1 cellular context compared by ENCODE assay signal in the genomic region with DNA sequence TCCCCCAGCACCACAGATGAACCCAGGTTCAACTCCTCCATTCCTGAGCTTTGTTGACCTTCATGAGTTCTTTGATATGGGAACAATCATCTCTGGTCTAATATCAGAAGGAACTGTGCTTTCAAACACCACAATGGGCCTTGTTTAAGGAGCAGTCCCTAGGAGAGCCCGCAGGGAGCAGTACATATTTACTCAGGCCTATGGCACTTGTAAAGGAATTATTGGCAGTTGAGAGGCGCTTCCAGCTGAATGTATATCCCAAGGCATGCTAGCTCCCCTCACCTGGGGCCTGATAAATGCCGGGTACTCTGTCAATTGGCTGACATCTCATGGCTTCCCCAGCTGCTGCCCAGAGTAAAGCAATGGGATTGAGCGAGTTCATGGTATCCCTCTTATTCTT.
TF ChIP-seq lines count a peak whose summit lies in the region.

No MANE protein-coding gene starts in this region.

TF ChIP-seq in HepG2, 621 proteins besides CTCF, POLR2A, EP300 and RAD21 (continued from another document and continues in another):
- TF ChIP-seq DMAP1 (CRISPR knock-in tag; IDR thresholded peaks at IDR 0.05) (no peak), NFRKB (IDR thresholded peaks at IDR 0.05) (no peak), MBNL3 (CRISPR knock-in tag; conservative IDR thresholded peaks at IDR 0.05) (no peak), CBX2 (IDR thresholded peaks at IDR 0.05; ENCODE audit: low read depth, low read length) (no peak), CBX2 (CRISPR knock-in tag; IDR thresholded peaks at IDR 0.05; ENCODE audit: low read depth) (no peak), ZNF263 (CRISPR knock-in tag; IDR thresholded peaks at IDR 0.05) (no peak), YY1 (IDR thresholded peaks at IDR 0.05; ENCODE audit: insufficient read depth, insufficient replicate concordance, low read depth, low read length) (no peak), ZFY (CRISPR knock-in tag; IDR thresholded peaks at IDR 0.05) (peak; percentile 37; the same call in 1 of the 2 replicates), ELF4 (CRISPR knock-in tag; IDR thresholded peaks at IDR 0.05; ENCODE audit: borderline replicate concordance) (no peak), FOXA1 (IDR thresholded peaks at IDR 0.05) (no peak), FOXA1 (CRISPR knock-in tag; IDR thresholded peaks at IDR 0.05) (peak; percentile 88), TEAD2 (CRISPR knock-in tag; IDR thresholded peaks at IDR 0.05) (no peak), ZBTB3 (CRISPR knock-in tag; IDR thresholded peaks at IDR 0.05; ENCODE audit: borderline replicate concordance, low read depth) (no peak), ZNF337 (CRISPR knock-in tag; IDR thresholded peaks at IDR 0.05; ENCODE audit: borderline replicate concordance, low read depth) (no peak), MED13 (CRISPR knock-in tag; IDR thresholded peaks at IDR 0.05) (no peak), CCAR2 (optimal IDR thresholded peaks at IDR 0.05; ENCODE audit: low read depth, low read length) (no peak), RARA (CRISPR knock-in tag; IDR thresholded peaks at IDR 0.05) (0 out of 2 replicates have a peak, but pooled peaks have one; percentile 35), SOX6 (IDR thresholded peaks at IDR 0.05) (no peak), SOX6 (CRISPR knock-in tag; IDR thresholded peaks at IDR 0.05) (peak; percentile 39; the same call in 1 of the 2 replicates), MIXL1 (CRISPR knock-in tag; IDR thresholded peaks at IDR 0.05) (peak; percentile 71; the same call in 1 of the 2 replicates), ZNF484 (CRISPR knock-in tag; IDR thresholded peaks at IDR 0.05; ENCODE audit: borderline replicate concordance, low read depth) (no peak), TBX2 (CRISPR knock-in tag; IDR thresholded peaks at IDR 0.05; ENCODE audit: borderline replicate concordance) (0 out of 2 replicates have a peak, but pooled peaks have one; percentile 47), AGO2 (optimal IDR thresholded peaks at IDR 0.05; ENCODE audit: low read depth, low read length) (no peak), XRCC5 (optimal IDR thresholded peaks at IDR 0.05; ENCODE audit: low read length) (peak; percentile 40), SIX1 (CRISPR knock-in tag; IDR thresholded peaks at IDR 0.05; ENCODE audit: borderline replicate concordance) (no peak), ZNF616 (CRISPR knock-in tag; IDR thresholded peaks at IDR 0.05; ENCODE audit: low read depth) (no peak)
- TF ChIP-seq, protein P1, sequence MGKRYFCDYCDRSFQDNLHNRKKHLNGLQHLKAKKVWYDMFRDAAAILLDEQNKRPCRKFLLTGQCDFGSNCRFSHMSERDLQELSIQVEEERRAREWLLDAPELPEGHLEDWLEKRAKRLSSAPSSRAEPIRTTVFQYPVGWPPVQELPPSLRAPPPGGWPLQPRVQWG (CRISPR knock-in tag; IDR thresholded peaks at IDR 0.05; ENCODE audit: borderline replicate concordance, low read depth), result no peak
- TF ChIP-seq, protein P2, sequence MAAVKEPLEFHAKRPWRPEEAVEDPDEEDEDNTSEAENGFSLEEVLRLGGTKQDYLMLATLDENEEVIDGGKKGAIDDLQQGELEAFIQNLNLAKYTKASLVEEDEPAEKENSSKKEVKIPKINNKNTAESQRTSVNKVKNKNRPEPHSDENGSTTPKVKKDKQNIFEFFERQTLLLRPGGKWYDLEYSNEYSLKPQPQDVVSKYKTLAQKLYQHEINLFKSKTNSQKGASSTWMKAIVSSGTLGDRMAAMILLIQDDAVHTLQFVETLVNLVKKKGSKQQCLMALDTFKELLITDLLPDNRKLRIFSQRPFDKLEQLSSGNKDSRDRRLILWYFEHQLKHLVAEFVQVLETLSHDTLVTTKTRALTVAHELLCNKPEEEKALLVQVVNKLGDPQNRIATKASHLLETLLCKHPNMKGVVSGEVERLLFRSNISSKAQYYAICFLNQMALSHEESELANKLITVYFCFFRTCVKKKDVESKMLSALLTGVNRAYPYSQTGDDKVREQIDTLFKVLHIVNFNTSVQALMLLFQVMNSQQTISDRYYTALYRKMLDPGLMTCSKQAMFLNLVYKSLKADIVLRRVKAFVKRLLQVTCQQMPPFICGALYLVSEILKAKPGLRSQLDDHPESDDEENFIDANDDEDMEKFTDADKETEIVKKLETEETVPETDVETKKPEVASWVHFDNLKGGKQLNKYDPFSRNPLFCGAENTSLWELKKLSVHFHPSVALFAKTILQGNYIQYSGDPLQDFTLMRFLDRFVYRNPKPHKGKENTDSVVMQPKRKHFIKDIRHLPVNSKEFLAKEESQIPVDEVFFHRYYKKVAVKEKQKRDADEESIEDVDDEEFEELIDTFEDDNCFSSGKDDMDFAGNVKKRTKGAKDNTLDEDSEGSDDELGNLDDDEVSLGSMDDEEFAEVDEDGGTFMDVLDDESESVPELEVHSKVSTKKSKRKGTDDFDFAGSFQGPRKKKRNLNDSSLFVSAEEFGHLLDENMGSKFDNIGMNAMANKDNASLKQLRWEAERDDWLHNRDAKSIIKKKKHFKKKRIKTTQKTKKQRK (IDR thresholded peaks at IDR 0.05; ENCODE audit: low read length), result no peak
- TF ChIP-seq, protein P3, sequence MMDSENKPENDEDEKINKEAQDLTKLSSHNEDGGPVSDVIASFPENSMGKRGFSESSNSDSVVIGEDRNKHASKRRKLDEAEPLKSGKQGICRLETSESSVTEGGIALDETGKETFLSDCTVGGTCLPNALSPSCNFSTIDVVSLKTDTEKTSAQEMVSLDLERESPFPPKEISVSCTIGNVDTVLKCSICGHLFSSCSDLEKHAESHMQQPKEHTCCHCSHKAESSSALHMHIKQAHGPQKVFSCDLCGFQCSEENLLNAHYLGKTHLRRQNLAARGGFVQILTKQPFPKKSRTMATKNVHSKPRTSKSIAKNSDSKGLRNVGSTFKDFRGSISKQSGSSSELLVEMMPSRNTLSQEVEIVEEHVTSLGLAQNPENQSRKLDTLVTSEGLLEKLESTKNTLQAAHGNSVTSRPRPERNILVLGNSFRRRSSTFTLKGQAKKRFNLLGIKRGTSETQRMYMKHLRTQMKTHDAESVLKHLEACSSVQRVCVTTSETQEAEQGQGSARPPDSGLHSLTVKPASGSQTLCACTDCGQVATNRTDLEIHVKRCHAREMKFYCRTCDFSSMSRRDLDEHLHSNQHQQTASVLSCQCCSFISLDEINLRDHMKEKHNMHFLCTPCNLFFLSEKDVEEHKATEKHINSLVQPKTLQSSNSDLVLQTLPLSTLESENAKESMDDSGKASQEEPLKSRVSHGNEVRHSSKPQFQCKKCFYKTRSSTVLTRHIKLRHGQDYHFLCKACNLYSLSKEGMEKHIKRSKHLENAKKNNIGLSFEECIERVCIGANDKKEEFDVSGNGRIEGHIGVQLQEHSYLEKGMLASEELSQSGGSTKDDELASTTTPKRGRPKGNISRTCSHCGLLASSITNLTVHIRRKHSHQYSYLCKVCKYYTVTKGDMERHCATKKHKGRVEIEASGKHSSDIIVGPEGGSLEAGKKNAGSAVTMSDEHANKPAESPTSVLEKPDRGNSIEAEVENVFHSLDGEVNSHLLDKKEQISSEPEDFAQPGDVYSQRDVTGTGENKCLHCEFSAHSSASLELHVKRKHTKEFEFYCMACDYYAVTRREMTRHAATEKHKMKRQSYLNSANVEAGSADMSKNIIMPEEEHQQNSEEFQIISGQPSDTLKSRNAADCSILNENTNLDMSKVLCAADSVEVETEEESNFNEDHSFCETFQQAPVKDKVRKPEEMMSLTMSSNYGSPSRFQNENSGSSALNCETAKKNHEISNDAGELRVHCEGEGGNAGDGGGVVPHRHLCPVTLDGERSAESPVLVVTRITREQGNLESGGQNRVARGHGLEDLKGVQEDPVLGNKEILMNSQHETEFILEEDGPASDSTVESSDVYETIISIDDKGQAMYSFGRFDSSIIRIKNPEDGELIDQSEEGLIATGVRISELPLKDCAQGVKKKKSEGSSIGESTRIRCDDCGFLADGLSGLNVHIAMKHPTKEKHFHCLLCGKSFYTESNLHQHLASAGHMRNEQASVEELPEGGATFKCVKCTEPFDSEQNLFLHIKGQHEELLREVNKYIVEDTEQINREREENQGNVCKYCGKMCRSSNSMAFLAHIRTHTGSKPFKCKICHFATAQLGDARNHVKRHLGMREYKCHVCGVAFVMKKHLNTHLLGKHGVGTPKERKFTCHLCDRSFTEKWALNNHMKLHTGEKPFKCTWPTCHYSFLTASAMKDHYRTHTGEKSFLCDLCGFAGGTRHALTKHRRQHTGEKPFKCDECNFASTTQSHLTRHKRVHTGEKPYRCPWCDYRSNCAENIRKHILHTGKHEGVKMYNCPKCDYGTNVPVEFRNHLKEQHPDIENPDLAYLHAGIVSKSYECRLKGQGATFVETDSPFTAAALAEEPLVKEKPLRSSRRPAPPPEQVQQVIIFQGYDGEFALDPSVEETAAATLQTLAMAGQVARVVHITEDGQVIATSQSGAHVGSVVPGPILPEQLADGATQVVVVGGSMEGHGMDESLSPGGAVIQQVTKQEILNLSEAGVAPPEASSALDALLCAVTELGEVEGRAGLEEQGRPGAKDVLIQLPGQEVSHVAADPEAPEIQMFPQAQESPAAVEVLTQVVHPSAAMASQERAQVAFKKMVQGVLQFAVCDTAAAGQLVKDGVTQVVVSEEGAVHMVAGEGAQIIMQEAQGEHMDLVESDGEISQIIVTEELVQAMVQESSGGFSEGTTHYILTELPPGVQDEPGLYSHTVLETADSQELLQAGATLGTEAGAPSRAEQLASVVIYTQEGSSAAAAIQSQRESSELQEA (CRISPR knock-in tag; IDR thresholded peaks at IDR 0.05; ENCODE audit: not compliant biosample characterization), result no peak
- TF ChIP-seq, protein P4, sequence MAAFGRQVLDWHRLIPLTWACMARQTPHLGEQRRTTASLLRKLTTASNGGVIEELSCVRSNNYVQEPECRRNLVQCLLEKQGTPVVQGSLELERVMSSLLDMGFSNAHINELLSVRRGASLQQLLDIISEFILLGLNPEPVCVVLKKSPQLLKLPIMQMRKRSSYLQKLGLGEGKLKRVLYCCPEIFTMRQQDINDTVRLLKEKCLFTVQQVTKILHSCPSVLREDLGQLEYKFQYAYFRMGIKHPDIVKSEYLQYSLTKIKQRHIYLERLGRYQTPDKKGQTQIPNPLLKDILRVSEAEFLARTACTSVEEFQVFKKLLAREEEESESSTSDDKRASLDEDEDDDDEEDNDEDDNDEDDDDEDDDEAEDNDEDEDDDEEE (CRISPR knock-in tag; IDR thresholded peaks at IDR 0.05), result no peak
- TF ChIP-seq, protein P5, sequence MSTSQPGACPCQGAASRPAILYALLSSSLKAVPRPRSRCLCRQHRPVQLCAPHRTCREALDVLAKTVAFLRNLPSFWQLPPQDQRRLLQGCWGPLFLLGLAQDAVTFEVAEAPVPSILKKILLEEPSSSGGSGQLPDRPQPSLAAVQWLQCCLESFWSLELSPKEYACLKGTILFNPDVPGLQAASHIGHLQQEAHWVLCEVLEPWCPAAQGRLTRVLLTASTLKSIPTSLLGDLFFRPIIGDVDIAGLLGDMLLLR (CRISPR knock-in tag; IDR thresholded peaks at IDR 0.05), result no peak
- TF ChIP-seq, protein P6, sequence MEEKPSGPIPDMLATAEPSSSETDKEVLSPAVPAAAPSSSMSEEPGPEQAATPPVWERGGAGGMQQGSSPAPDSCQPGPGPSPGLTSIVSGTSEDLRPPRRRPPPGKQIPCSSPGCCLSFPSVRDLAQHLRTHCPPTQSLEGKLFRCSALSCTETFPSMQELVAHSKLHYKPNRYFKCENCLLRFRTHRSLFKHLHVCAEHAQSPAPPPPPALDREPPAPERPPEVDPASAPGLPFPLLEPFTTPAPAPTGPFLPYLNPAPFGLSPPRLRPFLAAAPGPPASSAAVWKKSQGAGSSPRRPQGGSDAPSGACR (CRISPR knock-in tag; IDR thresholded peaks at IDR 0.05), result no peak
- TF ChIP-seq, protein P7, sequence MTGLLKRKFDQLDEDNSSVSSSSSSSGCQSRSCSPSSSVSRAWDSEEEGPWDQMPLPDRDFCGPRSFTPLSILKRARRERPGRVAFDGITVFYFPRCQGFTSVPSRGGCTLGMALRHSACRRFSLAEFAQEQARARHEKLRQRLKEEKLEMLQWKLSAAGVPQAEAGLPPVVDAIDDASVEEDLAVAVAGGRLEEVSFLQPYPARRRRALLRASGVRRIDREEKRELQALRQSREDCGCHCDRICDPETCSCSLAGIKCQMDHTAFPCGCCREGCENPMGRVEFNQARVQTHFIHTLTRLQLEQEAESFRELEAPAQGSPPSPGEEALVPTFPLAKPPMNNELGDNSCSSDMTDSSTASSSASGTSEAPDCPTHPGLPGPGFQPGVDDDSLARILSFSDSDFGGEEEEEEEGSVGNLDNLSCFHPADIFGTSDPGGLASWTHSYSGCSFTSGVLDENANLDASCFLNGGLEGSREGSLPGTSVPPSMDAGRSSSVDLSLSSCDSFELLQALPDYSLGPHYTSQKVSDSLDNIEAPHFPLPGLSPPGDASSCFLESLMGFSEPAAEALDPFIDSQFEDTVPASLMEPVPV (CRISPR knock-in tag; IDR thresholded peaks at IDR 0.05), result no peak
- TF ChIP-seq, protein P8, sequence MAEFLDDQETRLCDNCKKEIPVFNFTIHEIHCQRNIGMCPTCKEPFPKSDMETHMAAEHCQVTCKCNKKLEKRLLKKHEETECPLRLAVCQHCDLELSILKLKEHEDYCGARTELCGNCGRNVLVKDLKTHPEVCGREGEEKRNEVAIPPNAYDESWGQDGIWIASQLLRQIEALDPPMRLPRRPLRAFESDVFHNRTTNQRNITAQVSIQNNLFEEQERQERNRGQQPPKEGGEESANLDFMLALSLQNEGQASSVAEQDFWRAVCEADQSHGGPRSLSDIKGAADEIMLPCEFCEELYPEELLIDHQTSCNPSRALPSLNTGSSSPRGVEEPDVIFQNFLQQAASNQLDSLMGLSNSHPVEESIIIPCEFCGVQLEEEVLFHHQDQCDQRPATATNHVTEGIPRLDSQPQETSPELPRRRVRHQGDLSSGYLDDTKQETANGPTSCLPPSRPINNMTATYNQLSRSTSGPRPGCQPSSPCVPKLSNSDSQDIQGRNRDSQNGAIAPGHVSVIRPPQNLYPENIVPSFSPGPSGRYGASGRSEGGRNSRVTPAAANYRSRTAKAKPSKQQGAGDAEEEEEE (CRISPR knock-in tag; IDR thresholded peaks at IDR 0.05; ENCODE audit: borderline replicate concordance), result no peak
- TF ChIP-seq, protein P9, sequence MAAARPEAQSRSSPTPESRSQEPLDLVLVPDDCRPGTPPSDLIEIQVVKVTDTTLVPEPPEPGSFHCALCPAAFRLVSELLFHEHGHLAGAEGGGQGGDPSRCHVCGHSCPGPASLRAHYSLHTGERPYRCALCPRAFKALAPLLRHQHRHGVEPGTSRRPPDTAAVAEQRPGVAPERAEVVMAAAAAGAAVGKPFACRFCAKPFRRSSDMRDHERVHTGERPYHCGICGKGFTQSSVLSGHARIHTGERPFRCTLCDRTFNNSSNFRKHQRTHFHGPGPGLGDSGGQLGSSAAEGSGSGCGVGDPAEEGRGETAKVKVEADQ (CRISPR knock-in tag; IDR thresholded peaks at IDR 0.05; ENCODE audit: borderline replicate concordance), result no peak
